10 cellular contexts compared by ENCODE assay signal in the genomic region with DNA sequence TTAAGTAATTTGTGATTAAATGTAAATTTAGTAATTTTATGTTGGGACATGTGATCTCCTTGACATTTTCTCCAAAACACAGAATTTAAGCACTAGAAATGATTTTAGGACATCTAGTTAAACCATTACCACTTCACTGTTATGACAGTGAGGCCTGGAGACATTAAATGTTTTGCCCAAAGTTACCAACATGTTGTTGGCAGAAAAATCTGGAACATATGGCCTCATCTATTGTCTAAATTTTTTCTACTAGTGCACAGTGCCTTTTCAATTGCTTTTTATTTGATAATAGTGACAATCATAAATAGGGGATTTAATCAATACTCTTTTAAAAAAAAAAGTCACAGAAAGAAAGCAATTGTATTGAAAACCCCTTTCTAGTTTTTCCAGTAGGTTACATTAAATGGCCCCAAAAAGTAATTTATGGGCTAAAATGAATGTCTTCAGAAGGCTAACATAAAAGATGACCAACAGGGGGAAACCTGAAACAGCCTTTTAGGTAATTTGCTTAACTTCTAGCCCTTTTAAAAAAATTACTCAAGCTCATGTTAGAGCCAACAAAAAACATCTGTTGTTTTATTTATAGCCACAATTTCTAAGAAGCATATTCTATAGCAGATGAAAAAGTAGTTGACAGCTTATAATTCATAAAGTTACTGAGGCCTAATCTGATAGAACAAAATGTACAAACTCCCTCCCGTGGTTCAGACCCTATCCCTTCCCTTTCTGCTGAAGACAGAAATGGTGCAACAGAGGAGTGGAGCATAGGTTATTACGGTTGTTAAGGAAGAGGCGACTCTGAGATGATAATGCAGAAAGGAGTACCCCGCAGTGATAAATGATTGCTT. TPM values are rescaled to one million over a fixed set of nuclear protein-coding genes. Genes with fewer than 3 reads are reported as not detected.
A peak's percentile ranks its signal among the peaks of the same experiment; 100 is the strongest.
DNase-seq lines count a peak whose midpoint lies in the region; ATAC-seq and TF ChIP-seq lines count a peak whose summit lies in the region.
"Had no signal": no experiment of that assay in that cellular context is flagged by ENCODE, and none has a peak within 500 bp of the region (broad histone marks: within the 10 kb centered on the region; RNA-seq: fewer than 3 reads in every experiment).

No MANE protein-coding gene starts in this region.

- H3K27ac ChIP-seq in A673 (ENCODE audit: low read depth, low read length, poor library complexity, severe bottlenecking) (peak overlapping the region; percentile 18), lower lobe of right lung (peak overlapping the region; percentile 33)

- H3K4me1 ChIP-seq in A673 (ENCODE audit: insufficient read depth, low read length, poor library complexity, severe bottlenecking) (peaks cover 50% of the 10 kb centered on the region), adipocyte (ENCODE audit: control insufficient read depth, insufficient read depth, low read length) (peaks cover 93% of the 10 kb centered on the region), lower lobe of right lung (peaks cover 87% of the 10 kb centered on the region), mucosa of descending colon (ENCODE audit: low read depth) (peaks cover 20% of the 10 kb centered on the region)

- H3K27me3 ChIP-seq in A673 (replicated peaks; ENCODE audit: insufficient read depth, low read depth, low read length, poor library complexity) (no peaks in the 10 kb centered on the region), adipocyte (replicated peaks; ENCODE audit: control insufficient read depth, insufficient read depth, low read length) (no peaks in the 10 kb centered on the region), lower lobe of right lung (ENCODE audit: low read depth) (no peaks in the 10 kb centered on the region)

- peaks cover 5% of the 10 kb centered on the region for H3K9me3 ChIP-seq in A673 (ENCODE audit: low read depth, low read length, poor library complexity, severe bottlenecking)
- H3K9me3 ChIP-seq in adipocyte (ENCODE audit: control insufficient read depth, low read length), result no peaks in the 10 kb centered on the region
- H3K9me3 ChIP-seq in lower lobe of right lung, result no peaks in the 10 kb centered on the region
- H3K9me3 ChIP-seq in mucosa of descending colon, result no peaks in the 10 kb centered on the region

- BruUV-seq in A673 (replicated peaks; lab: Mats Ljungman, UMichigan), result no TSS peak

- intact Hi-C loops in A673 (cut with micrococcal nuclease; ENCODE audit: unreplicated experiment) (no loop called here), lower lobe of right lung (cut with DNase I) (no loop called here), mucosa of descending colon (cut with DNase I, micrococcal nuclease) (no loop called here)

- CTCF ChIA-PET in A673 (lab: Charles Lee), result no interaction called here

- H3K36me3 ChIP-seq in A673 (ENCODE audit: insufficient read depth, low read length, poor library complexity, severe bottlenecking) (no peaks in the 10 kb centered on the region), adipocyte (ENCODE audit: control insufficient read depth, insufficient read depth, low read length, severe bottlenecking) (peaks cover 24% of the 10 kb centered on the region), lower lobe of right lung (peaks cover 8% of the 10 kb centered on the region), mucosa of descending colon (ENCODE audit: low read depth) (no peaks in the 10 kb centered on the region)

- H3K4me3 ChIP-seq in A673 (ENCODE audit: low read depth, low read length, poor library complexity, severe bottlenecking) (no peak overlapping the region), adipocyte (ENCODE audit: low read length) (peak overlapping the region; percentile 6), lower lobe of right lung (no peak overlapping the region), mucosa of descending colon (no peak overlapping the region)

- peak; percentile 40 for DNase-seq in A673 (ENCODE audit: low spot score)
- peak; percentile 72 for DNase-seq in adipocyte (ENCODE audit: low read depth)
- no peak for DNase-seq in lower lobe of right lung
- DNase-seq in germinal center (ENCODE audit: low spot score), result no peak
- DNase-seq in activated CD8-positive, alpha-beta memory T cell treated with anti-CD3 and anti-CD28 coated beads, Interleukin-2, amount 50 U/mL, for 48 hours, result no peak
- no peak for DNase-seq in mucosa of descending colon
- DNase-seq: NCI-H82 had no signal

- TF ChIP-seq CTCF in A673 (conservative IDR thresholded peaks at IDR 0.05; ENCODE audit: low read depth, low read length) (peak; percentile 33; the same call in 1 of the 2 replicates), lower lobe of right lung (IDR thresholded peaks at IDR 0.05) (peak; percentile 20), mucosa of descending colon (IDR thresholded peaks at IDR 0.05) (no peak)

- peak overlapping the region; percentile 56 for H3K9ac ChIP-seq in adipocyte (ENCODE audit: low read length)

- POLR2A ChIA-PET in A673 (lab: Charles Lee; ENCODE audit: low non-redundant PET), result no interaction called here

- ATAC-seq in GM18517 (IDR thresholded peaks at IDR 0.05; ENCODE audit: unreplicated experiment) (peak; percentile 46), lower lobe of right lung (peak; percentile 49 to 75), HG02763 (IDR thresholded peaks at IDR 0.05; ENCODE audit: unreplicated experiment) (no peak), mucosa of descending colon (no peak)
- ATAC-seq: esophagus mucosa had no signal

RNA-seq across cellular contexts. Expression of a gene that starts 45.8 kb away (rescaled TPM):
- total RNA-seq in A673 (2021), result 57.9 and 64.8 TPM in 2 replicates
- total RNA-seq in lower lobe of right lung, result 122 TPM
- 100 to 1,000 TPM in 1 of 3 donors, 10 to 100 TPM in 2; 66.7 to 197 (median 74.9) TPM for total RNA-seq in mucosa of descending colon

Comparison
In these comparisons a context has a peak if more than half of its experiments do, and no peak if none do; other contexts are left out.
1. DNase-seq: peak in A673 (single experiment) and adipocyte (single experiment); none in lower lobe of right lung (single experiment), germinal center (single experiment), activated CD8-positive, alpha-beta memory T cell treated with anti-CD3 and anti-CD28 coated beads, Interleukin-2, amount 50 U/mL, for 48 hours (single experiment) and mucosa of descending colon (0 of 3).
2. ATAC-seq: peak in GM18517 (single experiment) and lower lobe of right lung (2 of 2); none in HG02763 (single experiment) and mucosa of descending colon (single experiment).